8 cellular contexts compared by ENCODE assay signal in genomic region chr4:16082424-16083216, GRCh38. TPM values are rescaled to one million over a fixed set of nuclear protein-coding genes. Genes with fewer than 3 reads are reported as not detected.
DNase-seq lines count a peak whose midpoint lies in the region; ATAC-seq and TF ChIP-seq lines count a peak whose summit lies in the region.

No MANE protein-coding gene starts in this region.

- ATAC-seq in HG03571 (IDR thresholded peaks at IDR 0.05; ENCODE audit: unreplicated experiment) (no peak), GM19467 (IDR thresholded peaks at IDR 0.05; ENCODE audit: unreplicated experiment) (no peak)

- H3K27ac Mint-ChIP-seq in activated CD4-positive, alpha-beta memory T cell treated with anti-CD3 and anti-CD28 coated beads for 36 hours = no peak overlapping the region
- no peak overlapping the region for H3K27ac Mint-ChIP-seq in activated CD4-positive, alpha-beta memory T cell treated with anti-CD3 and anti-CD28 coated beads, Interleukin-2, amount 10 ng/mL, durations not matched to agents 7 days and 5 days
- H3K27ac Mint-ChIP-seq in activated naive CD8-positive, alpha-beta T cell treated with anti-CD3 and anti-CD28 coated beads for 36 hours = no peak overlapping the region

- peaks cover 2% of the 10 kb centered on the region for H3K9me3 Mint-ChIP-seq in activated CD4-positive, alpha-beta memory T cell treated with anti-CD3 and anti-CD28 coated beads for 36 hours
- H3K9me3 Mint-ChIP-seq in activated CD4-positive, alpha-beta memory T cell treated with anti-CD3 and anti-CD28 coated beads, Interleukin-2, amount 10 ng/mL, durations not matched to agents 7 days and 5 days = peaks cover 3% of the 10 kb centered on the region
- H3K9me3 Mint-ChIP-seq in activated naive CD8-positive, alpha-beta T cell treated with anti-CD3 and anti-CD28 coated beads for 36 hours = peaks cover 2% of the 10 kb centered on the region

- H3K4me1 Mint-ChIP-seq in activated CD4-positive, alpha-beta memory T cell treated with anti-CD3 and anti-CD28 coated beads for 36 hours (ENCODE audit: low read depth) = peaks cover 21% of the 10 kb centered on the region
- H3K4me1 Mint-ChIP-seq in activated CD4-positive, alpha-beta memory T cell treated with anti-CD3 and anti-CD28 coated beads, Interleukin-2, amount 10 ng/mL, durations not matched to agents 7 days and 5 days = peaks cover 11% of the 10 kb centered on the region
- peaks cover 20% of the 10 kb centered on the region for H3K4me1 Mint-ChIP-seq in activated naive CD8-positive, alpha-beta T cell treated with anti-CD3 and anti-CD28 coated beads for 36 hours

- POLR2A ChIA-PET in activated CD4-positive, alpha-beta memory T cell treated with anti-CD3 and anti-CD28 coated beads for 36 hours (lab: Charles Lee) = interaction anchor here (1.2 kb wide), 1 partner anchor 26 kb away, joined by 3 read pairs; no protein-coding TSS in a partner anchor
- POLR2A ChIA-PET in activated CD4-positive, alpha-beta memory T cell treated with anti-CD3 and anti-CD28 coated beads, Interleukin-2, amount 10 ng/mL, durations not matched to agents 7 days and 5 days (lab: Charles Lee) = no interaction called here

- no peak for DNase-seq in activated CD4-positive, alpha-beta memory T cell treated with anti-CD3 and anti-CD28 coated beads for 36 hours
- no peak for DNase-seq in activated CD4-positive, alpha-beta memory T cell treated with anti-CD3 and anti-CD28 coated beads, Interleukin-2, amount 10 ng/mL, durations not matched to agents 7 days and 5 days
- peak; percentile 23 for DNase-seq in activated naive CD8-positive, alpha-beta T cell treated with anti-CD3 and anti-CD28 coated beads for 36 hours
- DNase-seq in iPS DF 4.7 (ENCODE audit: extremely low read depth, low spot score) = peak; percentile 30
- no peak for DNase-seq in retinal pigment epithelial cell (ENCODE audit: low read depth)
- no peak for DNase-seq in activated gamma-delta T cell (lab: John Stamatoyannopoulos, UW)

- intact Hi-C loops in activated CD4-positive, alpha-beta memory T cell treated with anti-CD3 and anti-CD28 coated beads for 36 hours (cut with micrococcal nuclease) = loop anchor here (5.0 kb wide), 1 partner anchor 125 kb away; no protein-coding TSS in a partner anchor

- peak overlapping the region; percentile 52 for H3K4me3 ChIP-seq in retinal pigment epithelial cell (ENCODE audit: low read length)

- peaks cover 68% of the 10 kb centered on the region for H3K27me3 Mint-ChIP-seq in activated CD4-positive, alpha-beta memory T cell treated with anti-CD3 and anti-CD28 coated beads for 36 hours
- H3K27me3 Mint-ChIP-seq in activated CD4-positive, alpha-beta memory T cell treated with anti-CD3 and anti-CD28 coated beads, Interleukin-2, amount 10 ng/mL, durations not matched to agents 7 days and 5 days = peaks cover 63% of the 10 kb centered on the region
- H3K27me3 Mint-ChIP-seq in activated naive CD8-positive, alpha-beta T cell treated with anti-CD3 and anti-CD28 coated beads for 36 hours = peaks cover 78% of the 10 kb centered on the region

- H3K4me3 Mint-ChIP-seq in activated CD4-positive, alpha-beta memory T cell treated with anti-CD3 and anti-CD28 coated beads for 36 hours = peak overlapping the region; percentile 56
- no peak overlapping the region for H3K4me3 Mint-ChIP-seq in activated CD4-positive, alpha-beta memory T cell treated with anti-CD3 and anti-CD28 coated beads, Interleukin-2, amount 10 ng/mL, durations not matched to agents 7 days and 5 days
- H3K4me3 Mint-ChIP-seq in activated naive CD8-positive, alpha-beta T cell treated with anti-CD3 and anti-CD28 coated beads for 36 hours = peak overlapping the region; percentile 74

- no peak for TF ChIP-seq CTCF in retinal pigment epithelial cell (conservative IDR thresholded peaks at IDR 0.05; ENCODE audit: low read depth, low read length)

- no peaks in the 10 kb centered on the region for H3K36me3 Mint-ChIP-seq in activated CD4-positive, alpha-beta memory T cell treated with anti-CD3 and anti-CD28 coated beads for 36 hours
- H3K36me3 Mint-ChIP-seq in activated CD4-positive, alpha-beta memory T cell treated with anti-CD3 and anti-CD28 coated beads, Interleukin-2, amount 10 ng/mL, durations not matched to agents 7 days and 5 days (ENCODE audit: low read depth) = peaks cover 6% of the 10 kb centered on the region
- peaks cover 2% of the 10 kb centered on the region for H3K36me3 Mint-ChIP-seq in activated naive CD8-positive, alpha-beta T cell treated with anti-CD3 and anti-CD28 coated beads for 36 hours

- CTCF ChIA-PET in activated CD4-positive, alpha-beta memory T cell treated with anti-CD3 and anti-CD28 coated beads for 36 hours (lab: Charles Lee) = no interaction called here
- CTCF ChIA-PET in activated CD4-positive, alpha-beta memory T cell treated with anti-CD3 and anti-CD28 coated beads, Interleukin-2, amount 10 ng/mL, durations not matched to agents 7 days and 5 days (lab: Charles Lee) = interaction anchor here (1.2 kb wide), 1 partner anchor 123 kb away, joined by 3 read pairs; no protein-coding TSS in a partner anchor

RNA-seq across cellular contexts. Expression of gene PROM1, which starts 1.2 kb away (rescaled TPM):
- total RNA-seq in activated CD4-positive, alpha-beta memory T cell treated with anti-CD3 and anti-CD28 coated beads for 36 hours = not detected
- total RNA-seq in activated CD4-positive, alpha-beta memory T cell treated with anti-CD3 and anti-CD28 coated beads, Interleukin-2, amount 10 ng/mL, durations not matched to agents 7 days and 5 days = not detected
- total RNA-seq in activated naive CD8-positive, alpha-beta T cell treated with anti-CD3 and anti-CD28 coated beads for 36 hours = under 1 TPM; 0.34 to 0.56 TPM

Comparison
In these comparisons a context has a peak if more than half of its experiments do, and no peak if none do; other contexts are left out.
1. DNase-seq: peak in activated naive CD8-positive, alpha-beta T cell treated with anti-CD3 and anti-CD28 coated beads for 36 hours (single experiment) and iPS DF 4.7 (single experiment); none in activated CD4-positive, alpha-beta memory T cell treated with anti-CD3 and anti-CD28 coated beads for 36 hours (single experiment), activated CD4-positive, alpha-beta memory T cell treated with anti-CD3 and anti-CD28 coated beads, Interleukin-2, amount 10 ng/mL, durations not matched to agents 7 days and 5 days (single experiment), retinal pigment epithelial cell (single experiment) and activated gamma-delta T cell (single experiment).